ENCODE assay signal across 9 cellular contexts in genomic region chr7:2638224-2638991, GRCh38. TPM values are rescaled to one million over a fixed set of nuclear protein-coding genes. Genes with fewer than 3 reads are reported as not detected.
DNase-seq lines count a peak whose midpoint lies in the region; ATAC-seq, FAIRE-seq and TF ChIP-seq lines count a peak whose summit lies in the region.
"Had no signal": no experiment of that assay in that cellular context is flagged by ENCODE, and none has a peak within 500 bp of the region (broad histone marks: within the 10 kb centered on the region; RNA-seq: fewer than 3 reads in every experiment).

No MANE protein-coding gene starts in this region.

- no peak overlapping the region for H2BK12ac ChIP-seq in H1 (ENCODE audit: low read depth, low read length)

- DNase-seq in MG63 (peak; percentile 57), H1 (ENCODE audit: low read depth in 1 of 2, low spot score in 2 of 2) (no peak), mesendoderm (no peak), upper lobe of right lung (no peak), NCI-H2227 treated with DMSO at 0.1 percent for 48 hours (lab: John Stamatoyannopoulos, UW) (no peak)
- DNase-seq: activated effector memory CD4-positive, alpha-beta T cell treated with anti-CD3 and anti-CD28 coated beads, Interleukin-2, amount 50 U/mL, for 16 hours had no signal

- H3K79me1 ChIP-seq in H1 (ENCODE audit: low read depth, low read length) (peaks cover 39% of the 10 kb centered on the region), mesendoderm (ENCODE audit: low read length) (peaks cover 22% of the 10 kb centered on the region)

- intact Hi-C loops in upper lobe of right lung (cut with DNase I), result no loop called here

- no peak overlapping the region for H2BK20ac ChIP-seq in H1 (ENCODE audit: low read length)

- TF ChIP-seq EP300 in H1 (IDR thresholded peaks at IDR 0.05; ENCODE audit: borderline replicate concordance in 1 of 2, low read depth in 2 of 2, low read length in 2 of 2), result no peak

- H3K4me3 ChIP-seq in MG63, result no peak overlapping the region
- no peak overlapping the region for H3K4me3 ChIP-seq in H1 (ENCODE audit: extremely low read depth in 1 of 4, insufficient read depth in 2 of 4, low read depth in 3 of 4, low read length in 4 of 4)
- H3K4me3 ChIP-seq in mesendoderm (ENCODE audit: low read length), result no peak overlapping the region
- H3K4me3 ChIP-seq in upper lobe of right lung, result no peak overlapping the region

- no peak overlapping the region for H2AK5ac ChIP-seq in H1 (ENCODE audit: low read depth, low read length)
- H2AK5ac ChIP-seq in mesendoderm (ENCODE audit: low read length), result no peak overlapping the region

- FAIRE-seq in H1 (lab: Jason Lieb, UNC), result no peak
- FAIRE-seq: GM12891 had no signal

- H4K20me1 ChIP-seq in H1 (replicated peaks in 1 of 2; ENCODE audit: control insufficient read depth in 1 of 2, insufficient read depth in 2 of 2, low read length in 2 of 2), result peaks cover 37 to 58% of the 10 kb centered on the region in 2 experiments

- H3K23me2 ChIP-seq in H1 (ENCODE audit: low read depth, low read length), result peaks cover 7% of the 10 kb centered on the region; the same call in 1 of the 2 replicates

- CTCF ChIA-PET in H1 (lab: Charles Lee; ENCODE audit: partially characterized antibody), result interaction anchor here (0.9 to 1.9 kb wide), 9 partner anchors 11 to 72 kb away, joined by 3 to 6 read pairs (median 4); no protein-coding TSS in a partner anchor

- no peak for TF ChIP-seq POLR2A in H1 (IDR thresholded peaks at IDR 0.05; ENCODE audit: control extremely low read depth in 1 of 2, low read depth in 2 of 2, low read length in 2 of 2)

- H3K79me2 ChIP-seq in H1 (ENCODE audit: control insufficient read depth in 1 of 2, insufficient read depth in 2 of 2, low read length in 2 of 2) (peaks cover 30 to 82% of the 10 kb centered on the region in 2 experiments), mesendoderm (ENCODE audit: control insufficient read depth, insufficient read depth, low read length) (peaks cover 83% of the 10 kb centered on the region)

- H2AFZ ChIP-seq in H1 (ENCODE audit: low read length), result no peak overlapping the region

- H3K9ac ChIP-seq in H1 (replicated peaks in 1 of 4; ENCODE audit: extremely low read depth in 1 of 4, low read depth in 3 of 4, low read length in 3 of 4) (peak overlapping the region in 1 of 4 experiments; percentile 8; a peak in 1 of 7 replicates), mesendoderm (ENCODE audit: low read length) (no peak overlapping the region)

- H3K4ac ChIP-seq in H1 (replicated peaks; ENCODE audit: insufficient read length, low read depth, low read length), result no peak overlapping the region
- no peak overlapping the region for H3K4ac ChIP-seq in mesendoderm (ENCODE audit: low read depth, low read length)

- H2BK120ac ChIP-seq in H1 (replicated peaks; ENCODE audit: low read depth, low read length), result no peak overlapping the region
- H2BK120ac ChIP-seq in mesendoderm (ENCODE audit: low read depth, low read length), result no peak overlapping the region

- 93% methylated on average over 19 of the region's 34 CpGs; no CpG with 5 or more reads in 1 of the 2 experiments for WGBS in H1 (ENCODE audit: extremely low coverage in 1 of 2, insufficient coverage in 1 of 2, insufficient read length in 1 of 2, insufficient replicate concordance in 2 of 2, low coverage in 1 of 2, low lambda C conversion rate in 2 of 2, missing lambda C conversion rate in 1 of 2), 2 experiments
- WGBS in mesendoderm (ENCODE audit: extremely low coverage, insufficient coverage, low lambda C conversion rate), result no CpG with 5 or more reads among the region's 34 CpGs

- H3K4me2 ChIP-seq in H1 (ENCODE audit: insufficient read depth in 1 of 2, low read depth in 2 of 2, low read length in 2 of 2) (no peak overlapping the region), mesendoderm (ENCODE audit: low read length) (no peak overlapping the region)

- H2BK5ac ChIP-seq in H1 (ENCODE audit: low read depth, low read length) (0 out of 2 replicates have a peak overlapping the region, but pooled peaks have one; percentile 56), mesendoderm (ENCODE audit: low read length) (no peak overlapping the region)

- no peak overlapping the region for H4K91ac ChIP-seq in H1 (replicated peaks; ENCODE audit: insufficient read length, low read length)

- POLR2A ChIA-PET in H1 (lab: Charles Lee; ENCODE audit: partially characterized antibody), result interaction anchor here (0.6 to 2.0 kb wide), 5 partner anchors 9 to 478 kb away, joined by 3 to 5 read pairs (median 3); no protein-coding TSS in a partner anchor

- H4K8ac ChIP-seq in H1 (ENCODE audit: extremely low read depth, insufficient read depth, low read length) (no peak overlapping the region; the same call in 1 of the 2 replicates), mesendoderm (ENCODE audit: low read depth, low read length) (no peak overlapping the region)

- H2BK15ac ChIP-seq in H1 (ENCODE audit: low read length), result no peak overlapping the region
- no peak overlapping the region for H2BK15ac ChIP-seq in mesendoderm (replicated peaks; ENCODE audit: low read depth)

- TF ChIP-seq CTCF in H1 (IDR thresholded peaks at IDR 0.05; ENCODE audit: control extremely low read depth in 1 of 3, insufficient read depth in 1 of 3, low read depth in 1 of 3, low read length in 3 of 3) (no peak), upper lobe of right lung (IDR thresholded peaks at IDR 0.05) (no peak)

- no peak overlapping the region; the same call in 1 of the 2 replicates for H3K18ac ChIP-seq in H1 (ENCODE audit: extremely low read depth, low read length)
- no peak overlapping the region for H3K18ac ChIP-seq in mesendoderm (ENCODE audit: low read length)

- H3K36me3 ChIP-seq in MG63 (peaks cover 13% of the 10 kb centered on the region), H1 (ENCODE audit: control insufficient read depth in 2 of 4, insufficient read depth in 4 of 4, low read length in 3 of 4) (no peaks in the 10 kb centered on the region; a peak in 2 of 8 replicates), mesendoderm (ENCODE audit: control insufficient read depth, insufficient read depth, low read length) (no peaks in the 10 kb centered on the region), upper lobe of right lung (no peaks in the 10 kb centered on the region)

- no peak overlapping the region for H3K14ac ChIP-seq in H1 (ENCODE audit: insufficient read length)

- H3K27ac ChIP-seq in H1 (ENCODE audit: low read depth, low read length), result no peak overlapping the region; the same call in 1 of the 2 replicates
- peak overlapping the region; percentile 9 for H3K27ac ChIP-seq in mesendoderm (ENCODE audit: low read depth, low read length)
- peak overlapping the region; percentile 36 for H3K27ac ChIP-seq in upper lobe of right lung

- ATAC-seq in upper lobe of right lung, result no peak
- ATAC-seq in HG03135 (IDR thresholded peaks at IDR 0.05; ENCODE audit: unreplicated experiment), result no peak
- no peak for ATAC-seq in HG02759 (IDR thresholded peaks at IDR 0.05; ENCODE audit: unreplicated experiment)

- no peak for TF ChIP-seq RAD21 in H1 (IDR thresholded peaks at IDR 0.05 in 1 of 2, conservative IDR thresholded peaks at IDR 0.05 in 1 of 2; ENCODE audit: low read depth in 2 of 2, low read length in 2 of 2)

- H3K27me3 ChIP-seq in MG63, result no peaks in the 10 kb centered on the region
- no peaks in the 10 kb centered on the region for H3K27me3 ChIP-seq in H1 (replicated peaks in 1 of 4; ENCODE audit: control insufficient read depth in 3 of 4, extremely low read depth in 1 of 4, insufficient read depth in 3 of 4, low read length in 3 of 4)
- H3K27me3 ChIP-seq in mesendoderm (ENCODE audit: insufficient read depth, low read length, poor library complexity), result no peaks in the 10 kb centered on the region
- H3K27me3 ChIP-seq in upper lobe of right lung, result no peaks in the 10 kb centered on the region

- H3K23ac ChIP-seq in H1 (ENCODE audit: insufficient read length) (no peak overlapping the region), mesendoderm (ENCODE audit: low read length) (no peak overlapping the region)

- H3K56ac ChIP-seq in H1 (replicated peaks; ENCODE audit: insufficient read length, low read depth, low read length) (no peak overlapping the region), mesendoderm (ENCODE audit: low read length) (no peak overlapping the region)

- peaks cover 0 to 33% (median 26%) of the 10 kb centered on the region in 4 experiments; a peak in 6 of 7 replicates for H3K4me1 ChIP-seq in H1 (replicated peaks in 1 of 4; ENCODE audit: control insufficient read depth in 3 of 4, insufficient read depth in 4 of 4, low read length in 3 of 4)
- peaks cover 2% of the 10 kb centered on the region for H3K4me1 ChIP-seq in mesendoderm (ENCODE audit: control insufficient read depth, low read depth, low read length)
- peaks cover 72% of the 10 kb centered on the region for H3K4me1 ChIP-seq in upper lobe of right lung

- H4K5ac ChIP-seq in H1 (ENCODE audit: insufficient read length, low read depth, low read length), result no peak overlapping the region
- no peak overlapping the region for H4K5ac ChIP-seq in mesendoderm (ENCODE audit: low read length)

- H3K9me3 ChIP-seq in MG63 (no peaks in the 10 kb centered on the region), H1 (ENCODE audit: insufficient read depth in 2 of 2, low read depth in 1 of 2, low read length in 1 of 2) (no peaks in the 10 kb centered on the region), upper lobe of right lung (no peaks in the 10 kb centered on the region)

RNA-seq across cellular contexts. Expression of gene TTYH3, which starts 6.6 kb away (rescaled TPM):
- 15.8 and 29.8 TPM in 2 replicates for total RNA-seq in MG63 (2014; rRNA removed; shearing (Covaris generic); ENCODE audit: low replicate concordance)
- total RNA-seq in H1 (2021; fragmentation: NEBNext Ultra II Directional; extraction: Animal tissue kit (Norgen Biotek cat#: 25700)), result 169 and 172 TPM in 2 replicates
- 66.2 and 122 TPM in 2 replicates for polyA plus RNA-seq in H1 (2011; rRNA removed)
- 46.4 TPM for polyA plus RNA-seq in H1 (2011; cell fraction: cytosol; rRNA removed)
- polyA plus RNA-seq in H1 (2011; cell fraction: nucleus; rRNA removed), result 147 TPM
- 68.1 to 127 TPM (median 115 TPM) in 4 replicates for polyA plus RNA-seq in H1 (2012, experiment 1 of 2)
- 102 TPM for polyA plus RNA-seq in H1 (2012, experiment 2 of 2)
- 175 TPM for polyA plus RNA-seq in H1 (2013, experiment 1 of 2)
- polyA plus RNA-seq in H1 (2013, experiment 2 of 2), result 184 TPM
- 41.7 and 42.6 TPM in 2 replicates for polyA minus RNA-seq in H1 (2011; rRNA and poly(A)+ RNA removed)
- 87.8 TPM for polyA minus RNA-seq in H1 (2011; cell fraction: cytosol; rRNA and poly(A)+ RNA removed)
- 79.3 TPM for polyA minus RNA-seq in H1 (2011; cell fraction: nucleus; rRNA and poly(A)+ RNA removed)
- 98.9 TPM for polyA plus RNA-seq in mesendoderm (2013, experiment 1 of 2)
- 97.0 TPM for polyA plus RNA-seq in mesendoderm (2013, experiment 2 of 2)
- 48.8 TPM for total RNA-seq in upper lobe of right lung

RNA-seq across cellular contexts. Expression of gene AMZ1, which starts 49.6 kb away (rescaled TPM):
- 0.03 TPM in 1 of 2 replicates, not detected in the other for total RNA-seq in MG63 (2014; rRNA removed; shearing (Covaris generic); ENCODE audit: low replicate concordance)
- total RNA-seq in H1 (2021; fragmentation: NEBNext Ultra II Directional; extraction: Animal tissue kit (Norgen Biotek cat#: 25700)), result 0.82 and 1.4 TPM in 2 replicates
- polyA plus RNA-seq in H1 (2011; rRNA removed), result 0.59 and 1.1 TPM in 2 replicates
- polyA plus RNA-seq in H1 (2011; cell fraction: cytosol; rRNA removed), result 0.58 TPM
- polyA plus RNA-seq in H1 (2011; cell fraction: nucleus; rRNA removed), result 1.2 TPM
- 0.33 to 1.3 TPM (median 0.91 TPM) in 4 replicates for polyA plus RNA-seq in H1 (2012, experiment 1 of 2)
- 0.16 TPM for polyA plus RNA-seq in H1 (2012, experiment 2 of 2)
- polyA plus RNA-seq in H1 (2013, experiment 1 of 2), result 0.65 TPM
- 0.63 TPM for polyA plus RNA-seq in H1 (2013, experiment 2 of 2)
- polyA minus RNA-seq in H1 (2011; rRNA and poly(A)+ RNA removed), result 0.82 and 0.90 TPM in 2 replicates
- polyA minus RNA-seq in H1 (2011; cell fraction: cytosol; rRNA and poly(A)+ RNA removed), result 2.0 TPM
- 2.9 TPM for polyA minus RNA-seq in H1 (2011; cell fraction: nucleus; rRNA and poly(A)+ RNA removed)
- 0.28 TPM for polyA plus RNA-seq in mesendoderm (2013, experiment 1 of 2)
- polyA plus RNA-seq in mesendoderm (2013, experiment 2 of 2), result 0.34 TPM
- 0.29 TPM for total RNA-seq in upper lobe of right lung
